Comparison of ENCODE assay signal across 1 cellular context in genomic region chr20:49281059-49281912, GRCh38.
TF ChIP-seq lines count a peak whose summit lies in the region.

No MANE protein-coding gene starts in this region.

TF ChIP-seq in HepG2, 621 proteins besides CTCF, POLR2A, EP300 and RAD21 (continued from another document and continues in another):
- TF ChIP-seq KDM5A (IDR thresholded peaks at IDR 0.05; ENCODE audit: borderline replicate concordance, low read length), result no peak; the same call in 1 of the 2 replicates
- peak; percentile 97 for TF ChIP-seq HMGXB3 (CRISPR knock-in tag; IDR thresholded peaks at IDR 0.05; ENCODE audit: borderline replicate concordance)
- TF ChIP-seq, protein P1, sequence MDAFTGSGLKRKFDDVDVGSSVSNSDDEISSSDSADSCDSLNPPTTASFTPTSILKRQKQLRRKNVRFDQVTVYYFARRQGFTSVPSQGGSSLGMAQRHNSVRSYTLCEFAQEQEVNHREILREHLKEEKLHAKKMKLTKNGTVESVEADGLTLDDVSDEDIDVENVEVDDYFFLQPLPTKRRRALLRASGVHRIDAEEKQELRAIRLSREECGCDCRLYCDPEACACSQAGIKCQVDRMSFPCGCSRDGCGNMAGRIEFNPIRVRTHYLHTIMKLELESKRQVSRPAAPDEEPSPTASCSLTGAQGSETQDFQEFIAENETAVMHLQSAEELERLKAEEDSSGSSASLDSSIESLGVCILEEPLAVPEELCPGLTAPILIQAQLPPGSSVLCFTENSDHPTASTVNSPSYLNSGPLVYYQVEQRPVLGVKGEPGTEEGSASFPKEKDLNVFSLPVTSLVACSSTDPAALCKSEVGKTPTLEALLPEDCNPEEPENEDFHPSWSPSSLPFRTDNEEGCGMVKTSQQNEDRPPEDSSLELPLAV (CRISPR knock-in tag; conservative IDR thresholded peaks at IDR 0.05; ENCODE audit: low read depth), result 0 out of 2 replicates have a peak, but pooled peaks have one; percentile 50
- TF ChIP-seq MXD4 (CRISPR knock-in tag; IDR thresholded peaks at IDR 0.05), result no peak
- no peak for TF ChIP-seq ZNF615 (CRISPR knock-in tag; IDR thresholded peaks at IDR 0.05; ENCODE audit: borderline replicate concordance)
- 0 out of 2 replicates have a peak, but pooled peaks have one; percentile 15 for TF ChIP-seq ZNF773 (CRISPR knock-in tag; IDR thresholded peaks at IDR 0.05; ENCODE audit: borderline replicate concordance)
- no peak for TF ChIP-seq ZNF3 (CRISPR knock-in tag; IDR thresholded peaks at IDR 0.05)
- TF ChIP-seq, protein P2, sequence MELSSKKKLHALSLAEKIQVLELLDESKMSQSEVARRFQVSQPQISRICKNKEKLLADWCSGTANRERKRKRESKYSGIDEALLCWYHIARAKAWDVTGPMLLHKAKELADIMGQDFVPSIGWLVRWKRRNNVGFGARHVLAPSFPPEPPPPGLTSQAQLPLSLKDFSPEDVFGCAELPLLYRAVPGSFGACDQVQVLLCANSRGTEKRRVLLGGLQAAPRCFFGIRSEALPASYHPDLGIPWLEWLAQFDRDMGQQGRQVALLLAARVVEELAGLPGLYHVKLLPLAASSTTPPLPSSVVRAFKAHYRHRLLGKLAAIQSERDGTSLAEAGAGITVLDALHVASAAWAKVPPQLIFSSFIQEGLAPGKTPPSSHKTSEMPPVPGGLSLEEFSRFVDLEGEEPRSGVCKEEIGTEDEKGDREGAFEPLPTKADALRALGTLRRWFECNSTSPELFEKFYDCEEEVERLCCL (CRISPR knock-in tag; IDR thresholded peaks at IDR 0.05; ENCODE audit: borderline replicate concordance), result no peak
- peak; percentile 38; the same call in 1 of the 2 replicates for TF ChIP-seq CEBPG (CRISPR knock-in tag; IDR thresholded peaks at IDR 0.05)
- no peak for TF ChIP-seq ZNF101 (CRISPR knock-in tag; IDR thresholded peaks at IDR 0.05; ENCODE audit: borderline replicate concordance, low read depth)
- TF ChIP-seq ZNF816 (CRISPR knock-in tag; IDR thresholded peaks at IDR 0.05; ENCODE audit: borderline replicate concordance), result 0 out of 2 replicates have a peak, but pooled peaks have one; percentile 37
- TF ChIP-seq, protein P3, sequence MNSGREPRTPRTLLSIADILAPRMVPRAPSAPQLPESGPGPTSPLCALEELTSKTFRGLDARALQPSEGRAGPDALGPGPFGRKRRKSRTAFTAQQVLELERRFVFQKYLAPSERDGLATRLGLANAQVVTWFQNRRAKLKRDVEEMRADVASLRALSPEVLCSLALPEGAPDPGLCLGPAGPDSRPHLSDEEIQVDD (CRISPR knock-in tag; IDR thresholded peaks at IDR 0.05; ENCODE audit: borderline replicate concordance), result no peak
- no peak for TF ChIP-seq ARID3A (IDR thresholded peaks at IDR 0.05; ENCODE audit: low read depth, low read length)
- no peak for TF ChIP-seq ZBTB42 (CRISPR knock-in tag; IDR thresholded peaks at IDR 0.05)
- TF ChIP-seq ZFP82 (CRISPR knock-in tag; IDR thresholded peaks at IDR 0.05; ENCODE audit: borderline replicate concordance), result no peak
- TF ChIP-seq KDM3A (CRISPR knock-in tag; IDR thresholded peaks at IDR 0.05; ENCODE audit: low read depth), result no peak
- TF ChIP-seq, protein P4, sequence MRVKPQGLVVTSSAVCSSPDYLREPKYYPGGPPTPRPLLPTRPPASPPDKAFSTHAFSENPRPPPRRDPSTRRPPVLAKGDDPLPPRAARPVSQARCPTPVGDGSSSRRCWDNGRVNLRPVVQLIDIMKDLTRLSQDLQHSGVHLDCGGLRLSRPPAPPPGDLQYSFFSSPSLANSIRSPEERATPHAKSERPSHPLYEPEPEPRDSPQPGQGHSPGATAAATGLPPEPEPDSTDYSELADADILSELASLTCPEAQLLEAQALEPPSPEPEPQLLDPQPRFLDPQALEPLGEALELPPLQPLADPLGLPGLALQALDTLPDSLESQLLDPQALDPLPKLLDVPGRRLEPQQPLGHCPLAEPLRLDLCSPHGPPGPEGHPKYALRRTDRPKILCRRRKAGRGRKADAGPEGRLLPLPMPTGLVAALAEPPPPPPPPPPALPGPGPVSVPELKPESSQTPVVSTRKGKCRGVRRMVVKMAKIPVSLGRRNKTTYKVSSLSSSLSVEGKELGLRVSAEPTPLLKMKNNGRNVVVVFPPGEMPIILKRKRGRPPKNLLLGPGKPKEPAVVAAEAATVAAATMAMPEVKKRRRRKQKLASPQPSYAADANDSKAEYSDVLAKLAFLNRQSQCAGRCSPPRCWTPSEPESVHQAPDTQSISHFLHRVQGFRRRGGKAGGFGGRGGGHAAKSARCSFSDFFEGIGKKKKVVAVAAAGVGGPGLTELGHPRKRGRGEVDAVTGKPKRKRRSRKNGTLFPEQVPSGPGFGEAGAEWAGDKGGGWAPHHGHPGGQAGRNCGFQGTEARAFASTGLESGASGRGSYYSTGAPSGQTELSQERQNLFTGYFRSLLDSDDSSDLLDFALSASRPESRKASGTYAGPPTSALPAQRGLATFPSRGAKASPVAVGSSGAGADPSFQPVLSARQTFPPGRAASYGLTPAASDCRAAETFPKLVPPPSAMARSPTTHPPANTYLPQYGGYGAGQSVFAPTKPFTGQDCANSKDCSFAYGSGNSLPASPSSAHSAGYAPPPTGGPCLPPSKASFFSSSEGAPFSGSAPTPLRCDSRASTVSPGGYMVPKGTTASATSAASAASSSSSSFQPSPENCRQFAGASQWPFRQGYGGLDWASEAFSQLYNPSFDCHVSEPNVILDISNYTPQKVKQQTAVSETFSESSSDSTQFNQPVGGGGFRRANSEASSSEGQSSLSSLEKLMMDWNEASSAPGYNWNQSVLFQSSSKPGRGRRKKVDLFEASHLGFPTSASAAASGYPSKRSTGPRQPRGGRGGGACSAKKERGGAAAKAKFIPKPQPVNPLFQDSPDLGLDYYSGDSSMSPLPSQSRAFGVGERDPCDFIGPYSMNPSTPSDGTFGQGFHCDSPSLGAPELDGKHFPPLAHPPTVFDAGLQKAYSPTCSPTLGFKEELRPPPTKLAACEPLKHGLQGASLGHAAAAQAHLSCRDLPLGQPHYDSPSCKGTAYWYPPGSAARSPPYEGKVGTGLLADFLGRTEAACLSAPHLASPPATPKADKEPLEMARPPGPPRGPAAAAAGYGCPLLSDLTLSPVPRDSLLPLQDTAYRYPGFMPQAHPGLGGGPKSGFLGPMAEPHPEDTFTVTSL (CRISPR knock-in tag; IDR thresholded peaks at IDR 0.05; ENCODE audit: borderline replicate concordance), result 0 out of 2 replicates have a peak, but pooled peaks have one; percentile 25
- TF ChIP-seq ZNF414 (CRISPR knock-in tag; IDR thresholded peaks at IDR 0.05), result no peak
- no peak for TF ChIP-seq ZNF749 (CRISPR knock-in tag; IDR thresholded peaks at IDR 0.05; ENCODE audit: borderline replicate concordance)
- no peak for TF ChIP-seq SKIL (CRISPR knock-in tag; IDR thresholded peaks at IDR 0.05; ENCODE audit: borderline replicate concordance)
- peak; percentile 80 for TF ChIP-seq REPIN1 (CRISPR knock-in tag; IDR thresholded peaks at IDR 0.05; ENCODE audit: borderline replicate concordance, low read depth)
- TF ChIP-seq, protein P5, sequence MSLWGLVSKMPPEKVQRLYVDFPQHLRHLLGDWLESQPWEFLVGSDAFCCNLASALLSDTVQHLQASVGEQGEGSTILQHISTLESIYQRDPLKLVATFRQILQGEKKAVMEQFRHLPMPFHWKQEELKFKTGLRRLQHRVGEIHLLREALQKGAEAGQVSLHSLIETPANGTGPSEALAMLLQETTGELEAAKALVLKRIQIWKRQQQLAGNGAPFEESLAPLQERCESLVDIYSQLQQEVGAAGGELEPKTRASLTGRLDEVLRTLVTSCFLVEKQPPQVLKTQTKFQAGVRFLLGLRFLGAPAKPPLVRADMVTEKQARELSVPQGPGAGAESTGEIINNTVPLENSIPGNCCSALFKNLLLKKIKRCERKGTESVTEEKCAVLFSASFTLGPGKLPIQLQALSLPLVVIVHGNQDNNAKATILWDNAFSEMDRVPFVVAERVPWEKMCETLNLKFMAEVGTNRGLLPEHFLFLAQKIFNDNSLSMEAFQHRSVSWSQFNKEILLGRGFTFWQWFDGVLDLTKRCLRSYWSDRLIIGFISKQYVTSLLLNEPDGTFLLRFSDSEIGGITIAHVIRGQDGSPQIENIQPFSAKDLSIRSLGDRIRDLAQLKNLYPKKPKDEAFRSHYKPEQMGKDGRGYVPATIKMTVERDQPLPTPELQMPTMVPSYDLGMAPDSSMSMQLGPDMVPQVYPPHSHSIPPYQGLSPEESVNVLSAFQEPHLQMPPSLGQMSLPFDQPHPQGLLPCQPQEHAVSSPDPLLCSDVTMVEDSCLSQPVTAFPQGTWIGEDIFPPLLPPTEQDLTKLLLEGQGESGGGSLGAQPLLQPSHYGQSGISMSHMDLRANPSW (CRISPR knock-in tag; IDR thresholded peaks at IDR 0.05; ENCODE audit: borderline replicate concordance), result 0 out of 2 replicates have a peak, but pooled peaks have one; percentile 65
- TF ChIP-seq ZNF33A (CRISPR knock-in tag; IDR thresholded peaks at IDR 0.05; ENCODE audit: borderline replicate concordance), result no peak
- TF ChIP-seq SNAPC2 (CRISPR knock-in tag; IDR thresholded peaks at IDR 0.05), result peak; percentile 84
- no peak for TF ChIP-seq HDAC6 (IDR thresholded peaks at IDR 0.05; ENCODE audit: low read depth, low read length)
- 0 out of 2 replicates have a peak, but pooled peaks have one; percentile 3 for TF ChIP-seq SMARCC2 (IDR thresholded peaks at IDR 0.05)
- TF ChIP-seq ZNF530 (CRISPR knock-in tag; IDR thresholded peaks at IDR 0.05; ENCODE audit: low read depth), result no peak
- TF ChIP-seq HNF4A (CRISPR knock-in tag; IDR thresholded peaks at IDR 0.05), result no peak
- no peak for TF ChIP-seq MTA3 (CRISPR knock-in tag; IDR thresholded peaks at IDR 0.05)
- no peak; the same call in 1 of the 2 replicates for TF ChIP-seq RNF219 (CRISPR knock-in tag; IDR thresholded peaks at IDR 0.05)
